In genomic region chr12:77940011-77940423, GRCh38 we compare ENCODE assay signal across 15 cellular contexts.
DNase-seq lines count a peak whose midpoint lies in the region; ATAC-seq, FAIRE-seq and TF ChIP-seq lines count a peak whose summit lies in the region.
"Had no signal": no experiment of that assay in that cellular context is flagged by ENCODE, and none has a peak within 500 bp of the region (broad histone marks: within the 10 kb centered on the region; RNA-seq: fewer than 3 reads in every experiment).

No MANE protein-coding gene starts in this region.

- no peaks in the 10 kb centered on the region for H3K36me3 ChIP-seq in bronchial epithelial cell (ENCODE audit: control insufficient read depth, insufficient read depth, low read length)
- no peaks in the 10 kb centered on the region for H3K36me3 ChIP-seq in CD8-positive, alpha-beta T cell (ENCODE audit: insufficient read depth, low read length)
- no peaks in the 10 kb centered on the region for H3K36me3 ChIP-seq in upper lobe of right lung
- H3K36me3 ChIP-seq: heart left ventricle, right lobe of liver had no signal

- no peak overlapping the region for H3K27ac ChIP-seq in CD8-positive, alpha-beta T cell (ENCODE audit: low read depth, low read length)
- no peak overlapping the region for H3K27ac ChIP-seq in upper lobe of right lung
- H3K27ac ChIP-seq: right lobe of liver had no signal

- intact Hi-C loops in CD8-positive, alpha-beta T cell (cut with DNase I, micrococcal nuclease) = no loop called here
- intact Hi-C loops in upper lobe of right lung (cut with DNase I) = no loop called here

- no peak for ATAC-seq in CD8-positive, alpha-beta T cell
- ATAC-seq in upper lobe of right lung = no peak

- H3K9me3 ChIP-seq in CD8-positive, alpha-beta T cell (ENCODE audit: low read length) = no peaks in the 10 kb centered on the region
- no peaks in the 10 kb centered on the region for H3K9me3 ChIP-seq in upper lobe of right lung
- H3K9me3 ChIP-seq: right lobe of liver had no signal

- no peaks in the 10 kb centered on the region for H3K4me1 ChIP-seq in CD8-positive, alpha-beta T cell (ENCODE audit: insufficient read depth, low read length)
- H3K4me1 ChIP-seq in upper lobe of right lung = no peaks in the 10 kb centered on the region
- H3K4me1 ChIP-seq: right lobe of liver had no signal

- H3K9me3 Mint-ChIP-seq in CD8-positive, alpha-beta T cell = no peaks in the 10 kb centered on the region
- H3K9me3 Mint-ChIP-seq: T-helper 2 cell treated with Interferon-gamma antibody and Interleukin-4, amounts not matched to agents 5 μg/mL and 100 μg/mL, for 36 hours had no signal

- FAIRE-seq in bronchial epithelial cell (lab: Jason Lieb, UNC) = no peak

- H3K4me1 Mint-ChIP-seq in CD8-positive, alpha-beta T cell (ENCODE audit: low read depth) = no peaks in the 10 kb centered on the region
- H3K4me1 Mint-ChIP-seq: CD4-positive, CD25-positive, alpha-beta regulatory T cell had no signal

- H3K4me3 Mint-ChIP-seq in CD8-positive, alpha-beta T cell = no peak overlapping the region
- H3K4me3 Mint-ChIP-seq: CD4-positive, CD25-positive, alpha-beta regulatory T cell; T-helper 2 cell treated with Interferon-gamma antibody and Interleukin-4, amounts not matched to agents 5 μg/mL and 100 μg/mL, for 36 hours had no signal

- POLR2A ChIA-PET in CD8-positive, alpha-beta T cell (lab: Charles Lee) = no interaction called here

- no peak overlapping the region for H3K27ac Mint-ChIP-seq in CD8-positive, alpha-beta T cell
- H3K27ac Mint-ChIP-seq: T-helper 2 cell treated with Interferon-gamma antibody and Interleukin-4, amounts not matched to agents 5 μg/mL and 100 μg/mL, for 36 hours had no signal

- CTCF ChIA-PET in CD8-positive, alpha-beta T cell (lab: Charles Lee) = no interaction called here

- H3K27me3 Mint-ChIP-seq in CD8-positive, alpha-beta T cell (ENCODE audit: low read depth) = no peaks in the 10 kb centered on the region
- H3K27me3 Mint-ChIP-seq: CD4-positive, CD25-positive, alpha-beta regulatory T cell had no signal

- DNase-seq in AG08395 (ENCODE audit: low spot score) = peak; percentile 76
- peak; percentile 89 for DNase-seq in LHCN-M2 (ENCODE audit: low read depth)
- peak; percentile 94 for DNase-seq in bronchial epithelial cell (ENCODE audit: low read depth)
- DNase-seq in lung microvascular endothelial cell (ENCODE audit: low read depth in 2 of 2) = peak; percentile 56 to 94
- no peak for DNase-seq in CD8-positive, alpha-beta T cell
- no peak for DNase-seq in upper lobe of right lung
- DNase-seq in NCI-H146 (lab: John Stamatoyannopoulos, UW) = no peak
- no peak for DNase-seq in NCI-H2107 treated with DMSO at 0.1 percent for 48 hours (lab: John Stamatoyannopoulos, UW; ENCODE audit: unreplicated experiment)
- DNase-seq: activated effector memory CD4-positive, alpha-beta T cell treated with anti-CD3 and anti-CD28 coated beads, Interleukin-2, amount 50 U/mL, for 16 hours; CD4-positive, CD25-positive, alpha-beta regulatory T cell; heart left ventricle; NCI-H1694 treated with DMSO at 0.1 percent for 48 hours; right lobe of liver; substantia nigra had no signal

- H3K4me3 ChIP-seq in bronchial epithelial cell (ENCODE audit: low read depth, low read length) = no peak overlapping the region
- no peak overlapping the region for H3K4me3 ChIP-seq in CD8-positive, alpha-beta T cell (ENCODE audit: low read depth, low read length)
- H3K4me3 ChIP-seq in upper lobe of right lung = no peak overlapping the region
- H3K4me3 ChIP-seq: heart left ventricle, right lobe of liver had no signal

- TF ChIP-seq CTCF in bronchial epithelial cell (IDR thresholded peaks at IDR 0.05; ENCODE audit: insufficient read depth, low read length, severe bottlenecking) (no peak), upper lobe of right lung (IDR thresholded peaks at IDR 0.05) (no peak)
- no peak for TF ChIP-seq CTCF in CD8-positive, alpha-beta T cell (IDR thresholded peaks at IDR 0.05)

- no peaks in the 10 kb centered on the region for H3K36me3 Mint-ChIP-seq in CD8-positive, alpha-beta T cell
- H3K36me3 Mint-ChIP-seq: CD4-positive, CD25-positive, alpha-beta regulatory T cell had no signal

- H3K27me3 ChIP-seq in bronchial epithelial cell (ENCODE audit: control insufficient read depth, insufficient read depth, low read length) (no peaks in the 10 kb centered on the region), upper lobe of right lung (no peaks in the 10 kb centered on the region)
- no peaks in the 10 kb centered on the region for H3K27me3 ChIP-seq in CD8-positive, alpha-beta T cell (ENCODE audit: insufficient read depth, low read length)
- H3K27me3 ChIP-seq: heart left ventricle, right lobe of liver had no signal

Comparison
In these comparisons a context has a peak if more than half of its experiments do, and no peak if none do; other contexts are left out.
1. DNase-seq: peak in AG08395 (single experiment), LHCN-M2 (single experiment), bronchial epithelial cell (single experiment) and lung microvascular endothelial cell (2 of 2); none in CD8-positive, alpha-beta T cell (0 of 7), upper lobe of right lung (single experiment), NCI-H146 (single experiment) and NCI-H2107 treated with DMSO at 0.1 percent for 48 hours (single experiment).